In the genomic region with DNA sequence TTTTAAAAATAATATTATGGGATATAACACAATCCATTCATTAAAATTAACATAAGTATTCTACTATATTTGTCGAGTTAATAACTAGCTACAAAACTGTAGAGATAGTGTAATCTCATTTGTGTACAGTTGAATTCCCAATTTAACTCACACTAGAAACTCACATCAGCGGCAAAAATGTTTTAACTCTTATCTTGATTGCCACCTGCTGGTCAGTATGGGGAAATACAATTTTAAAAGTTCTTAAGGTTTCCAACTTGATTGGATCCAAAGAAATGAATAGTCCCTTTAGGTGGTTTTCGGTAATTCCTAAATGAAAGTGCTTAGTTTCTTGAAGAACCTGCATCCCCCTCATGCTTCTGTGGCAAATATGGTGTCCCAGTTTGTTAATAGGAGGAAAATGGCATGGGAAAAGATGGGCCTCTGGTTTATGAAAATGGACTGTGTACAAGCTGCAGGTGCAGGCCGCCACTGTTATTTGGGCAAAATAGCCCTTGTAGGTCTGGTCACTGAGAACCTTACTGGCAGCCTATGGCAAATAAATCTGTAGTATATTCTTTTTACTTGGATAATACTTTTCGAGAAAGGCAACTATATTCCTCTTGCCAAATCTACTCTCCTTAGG, we compare ENCODE assay signal across 8 cellular contexts. TPM values are rescaled to one million over a fixed set of nuclear protein-coding genes. Genes with fewer than 3 reads are reported as not detected.
A peak's percentile ranks its signal among the peaks of the same experiment; 100 is the strongest.
DNase-seq lines count a peak whose midpoint lies in the region; ATAC-seq, FAIRE-seq and TF ChIP-seq lines count a peak whose summit lies in the region.

No MANE protein-coding gene starts in this region.

- DNase-seq in activated CD8-positive, alpha-beta T cell treated with anti-CD3 and anti-CD28 coated beads for 36 hours: no peak
- DNase-seq in activated CD8-positive, alpha-beta T cell treated with anti-CD3 and anti-CD28 coated beads, Interleukin-2, amount 10 ng/mL, durations not matched to agents 7 days and 5 days: no peak
- DNase-seq in HT1080 (ENCODE audit: low read depth) (peak; percentile 10), NT2/D1 (ENCODE audit: low read depth, low spot score) (peak; percentile 1), osteoblast (ENCODE audit: insufficient read length, low spot score, missing footprints) (no peak), NK-92 (lab: John Stamatoyannopoulos, UW; ENCODE audit: unreplicated experiment) (no peak)
- DNase-seq in activated naive CD4-positive, alpha-beta T cell treated with anti-CD3 and anti-CD28 coated beads, Interleukin-2, amount 50 U/mL, for 72 hours (ENCODE audit: low spot score in 2 of 2): no peak

- no peaks in the 10 kb centered on the region for H3K36me3 Mint-ChIP-seq in activated CD8-positive, alpha-beta T cell treated with anti-CD3 and anti-CD28 coated beads for 36 hours (ENCODE audit: low read depth)
- H3K36me3 Mint-ChIP-seq in activated CD8-positive, alpha-beta T cell treated with anti-CD3 and anti-CD28 coated beads, Interleukin-2, amount 10 ng/mL, durations not matched to agents 7 days and 5 days (ENCODE audit: low read depth): no peaks in the 10 kb centered on the region
- no peaks in the 10 kb centered on the region for H3K36me3 Mint-ChIP-seq in activated naive CD4-positive, alpha-beta T cell treated with anti-CD3 and anti-CD28 coated beads, Interleukin-2, amount 50 U/mL, for 72 hours

- H3K4me1 Mint-ChIP-seq in activated CD8-positive, alpha-beta T cell treated with anti-CD3 and anti-CD28 coated beads for 36 hours (ENCODE audit: low read depth): no peaks in the 10 kb centered on the region
- H3K4me1 Mint-ChIP-seq in activated CD8-positive, alpha-beta T cell treated with anti-CD3 and anti-CD28 coated beads, Interleukin-2, amount 10 ng/mL, durations not matched to agents 7 days and 5 days (ENCODE audit: low read depth): no peaks in the 10 kb centered on the region

- H3K4me1 ChIP-seq in NT2/D1 (ENCODE audit: insufficient read depth, insufficient read length) (no peaks in the 10 kb centered on the region), osteoblast (ENCODE audit: insufficient read depth, low read length) (no peaks in the 10 kb centered on the region)

- H3K36me3 ChIP-seq in NT2/D1 (ENCODE audit: insufficient read depth, insufficient read length, low read length) (no peaks in the 10 kb centered on the region), osteoblast (ENCODE audit: insufficient read depth, low read length) (no peaks in the 10 kb centered on the region)

- H3K79me2 ChIP-seq in osteoblast (ENCODE audit: insufficient read depth, low read length): no peaks in the 10 kb centered on the region

- peak; percentile 91 for FAIRE-seq in endometrium (lab: Jason Lieb, UNC)

- H4K20me1 ChIP-seq in osteoblast (ENCODE audit: insufficient read depth, low read length): no peaks in the 10 kb centered on the region

- H3K4me3 Mint-ChIP-seq in activated CD8-positive, alpha-beta T cell treated with anti-CD3 and anti-CD28 coated beads for 36 hours: no peak overlapping the region
- no peak overlapping the region for H3K4me3 Mint-ChIP-seq in activated CD8-positive, alpha-beta T cell treated with anti-CD3 and anti-CD28 coated beads, Interleukin-2, amount 10 ng/mL, durations not matched to agents 7 days and 5 days

- H3K9me3 ChIP-seq in NT2/D1 (ENCODE audit: insufficient read depth, low read length): no peaks in the 10 kb centered on the region
- no peaks in the 10 kb centered on the region for H3K9me3 ChIP-seq in osteoblast (ENCODE audit: low read depth, low read length)

- H3K27ac ChIP-seq in osteoblast (ENCODE audit: low read depth, low read length): no peak overlapping the region

- no peaks in the 10 kb centered on the region for H3K27me3 ChIP-seq in NT2/D1 (ENCODE audit: insufficient read depth, insufficient read length)
- no peaks in the 10 kb centered on the region for H3K27me3 ChIP-seq in osteoblast (ENCODE audit: insufficient read depth, low read length)

- peak; percentile 84 for TF ChIP-seq CTCF in activated CD8-positive, alpha-beta T cell treated with anti-CD3 and anti-CD28 coated beads for 36 hours (IDR thresholded peaks at IDR 0.05)
- peak; percentile 62 for TF ChIP-seq CTCF in osteoblast (IDR thresholded peaks at IDR 0.05; ENCODE audit: extremely low read depth, low read depth, low read length)

- no peak overlapping the region for H2AFZ ChIP-seq in osteoblast (ENCODE audit: low read length)

- H3K4me3 ChIP-seq in NT2/D1 (ENCODE audit: insufficient read length, low read depth) (no peak overlapping the region), osteoblast (ENCODE audit: insufficient read depth, low read length) (no peak overlapping the region)

- POLR2A ChIA-PET in activated CD8-positive, alpha-beta T cell treated with anti-CD3 and anti-CD28 coated beads for 36 hours (lab: Charles Lee): no interaction called here
- POLR2A ChIA-PET in activated CD8-positive, alpha-beta T cell treated with anti-CD3 and anti-CD28 coated beads, Interleukin-2, amount 10 ng/mL, durations not matched to agents 7 days and 5 days (lab: Charles Lee): no interaction called here

- CTCF ChIA-PET in activated CD8-positive, alpha-beta T cell treated with anti-CD3 and anti-CD28 coated beads for 36 hours (lab: Charles Lee): interaction anchor here (1.0 to 3.9 kb wide), 11 partner anchors 9 to 1656 kb away, joined by 3 to 32 read pairs (median 4); no protein-coding TSS in a partner anchor
- CTCF ChIA-PET in activated CD8-positive, alpha-beta T cell treated with anti-CD3 and anti-CD28 coated beads, Interleukin-2, amount 10 ng/mL, durations not matched to agents 7 days and 5 days (lab: Charles Lee): interaction anchor here (0.7 to 2.1 kb wide), 8 partner anchors 26 to 1656 kb away, joined by 3 to 4 read pairs (median 3); no protein-coding TSS in a partner anchor

- no peaks in the 10 kb centered on the region for H3K9me3 Mint-ChIP-seq in activated CD8-positive, alpha-beta T cell treated with anti-CD3 and anti-CD28 coated beads for 36 hours
- H3K9me3 Mint-ChIP-seq in activated CD8-positive, alpha-beta T cell treated with anti-CD3 and anti-CD28 coated beads, Interleukin-2, amount 10 ng/mL, durations not matched to agents 7 days and 5 days (ENCODE audit: insufficient read depth): no peaks in the 10 kb centered on the region
- no peaks in the 10 kb centered on the region for H3K9me3 Mint-ChIP-seq in activated naive CD4-positive, alpha-beta T cell treated with anti-CD3 and anti-CD28 coated beads, Interleukin-2, amount 50 U/mL, for 72 hours

- H3K9ac ChIP-seq in NT2/D1 (ENCODE audit: insufficient read length, low read depth): no peak overlapping the region

- peaks cover 6% of the 10 kb centered on the region for H3K27me3 Mint-ChIP-seq in activated CD8-positive, alpha-beta T cell treated with anti-CD3 and anti-CD28 coated beads for 36 hours
- H3K27me3 Mint-ChIP-seq in activated CD8-positive, alpha-beta T cell treated with anti-CD3 and anti-CD28 coated beads, Interleukin-2, amount 10 ng/mL, durations not matched to agents 7 days and 5 days (ENCODE audit: low read depth): no peaks in the 10 kb centered on the region

- intact Hi-C loops in activated CD8-positive, alpha-beta T cell treated with anti-CD3 and anti-CD28 coated beads for 36 hours (cut with micrococcal nuclease): loop anchor here (5.0 to 10.0 kb wide), 2 partner anchors 57 to 140 kb away; no protein-coding TSS in a partner anchor

- no peak overlapping the region for H3K4me2 ChIP-seq in osteoblast (ENCODE audit: insufficient read depth, low read length)

- ATAC-seq in activated CD8-positive, alpha-beta T cell treated with anti-CD3 and anti-CD28 coated beads for 36 hours: no peak
- ATAC-seq in activated CD8-positive, alpha-beta T cell treated with anti-CD3 and anti-CD28 coated beads, Interleukin-2, amount 10 ng/mL, durations not matched to agents 7 days and 5 days: no peak
- no peak for ATAC-seq in activated naive CD4-positive, alpha-beta T cell treated with anti-CD3 and anti-CD28 coated beads, Interleukin-2, amount 50 U/mL, for 72 hours

- no peak overlapping the region for H3K27ac Mint-ChIP-seq in activated CD8-positive, alpha-beta T cell treated with anti-CD3 and anti-CD28 coated beads for 36 hours
- no peak overlapping the region for H3K27ac Mint-ChIP-seq in activated CD8-positive, alpha-beta T cell treated with anti-CD3 and anti-CD28 coated beads, Interleukin-2, amount 10 ng/mL, durations not matched to agents 7 days and 5 days
- no peak overlapping the region for H3K27ac Mint-ChIP-seq in activated naive CD4-positive, alpha-beta T cell treated with anti-CD3 and anti-CD28 coated beads, Interleukin-2, amount 50 U/mL, for 72 hours

RNA-seq across cellular contexts. Expression of a gene that starts 33.7 kb away (rescaled TPM):
- not detected for total RNA-seq in activated CD8-positive, alpha-beta T cell treated with anti-CD3 and anti-CD28 coated beads for 36 hours
- total RNA-seq in activated CD8-positive, alpha-beta T cell treated with anti-CD3 and anti-CD28 coated beads, Interleukin-2, amount 10 ng/mL, durations not matched to agents 7 days and 5 days: not detected
- total RNA-seq in HT1080 (2014; rRNA removed; shearing (Covaris generic)): not detected in 2 replicates
- polyA plus RNA-seq in HT1080 (2015; cell fraction: cytosol; rRNA removed): not detected in 2 replicates
- polyA plus RNA-seq in HT1080 (2015; cell fraction: nucleus; rRNA removed): not detected in 2 replicates
- not detected in 2 replicates for total RNA-seq in osteoblast
- not detected for total RNA-seq in activated naive CD4-positive, alpha-beta T cell treated with anti-CD3 and anti-CD28 coated beads, Interleukin-2, amount 50 U/mL, for 72 hours

Comparison
In these comparisons a context has a peak if more than half of its experiments do, and no peak if none do; other contexts are left out.
1. DNase-seq: peak in HT1080 (single experiment) and NT2/D1 (single experiment); none in activated CD8-positive, alpha-beta T cell treated with anti-CD3 and anti-CD28 coated beads for 36 hours (single experiment), activated CD8-positive, alpha-beta T cell treated with anti-CD3 and anti-CD28 coated beads, Interleukin-2, amount 10 ng/mL, durations not matched to agents 7 days and 5 days (single experiment), osteoblast (single experiment), NK-92 (single experiment) and activated naive CD4-positive, alpha-beta T cell treated with anti-CD3 and anti-CD28 coated beads, Interleukin-2, amount 50 U/mL, for 72 hours (0 of 2).